Comparison of ENCODE assay signal across 6 cellular contexts in genomic region chr5:177304392-177305119, GRCh38. TPM values are rescaled to one million over a fixed set of nuclear protein-coding genes. Genes with fewer than 3 reads are reported as not detected.
DNase-seq lines count a peak whose midpoint lies in the region; ATAC-seq and TF ChIP-seq lines count a peak whose summit lies in the region.

No MANE protein-coding gene starts in this region.

- H3K27me3 ChIP-seq in smooth muscle cell (ENCODE audit: low read depth) = no peaks in the 10 kb centered on the region

- H3K4me3 Mint-ChIP-seq in effector memory CD8-positive, alpha-beta T cell = peak overlapping the region; percentile 92 to 94

- H3K4me2 ChIP-seq in smooth muscle cell = peak overlapping the region; percentile 100

- peak overlapping the region; percentile 100 for H3K4me3 ChIP-seq in smooth muscle cell

- H3F3A ChIP-seq in smooth muscle cell (ENCODE audit: low read depth) = peaks cover 16% of the 10 kb centered on the region

- peak overlapping the region; percentile 97 for H3K9ac ChIP-seq in smooth muscle cell (ENCODE audit: low read depth)

- peak overlapping the region; percentile 92 to 97 for H3K27ac Mint-ChIP-seq in effector memory CD8-positive, alpha-beta T cell

- DNase-seq in stimulated activated naive CD4-positive, alpha-beta T cell treated with Interleukin-2 at 50 U/mL for 16 hours (lab: John Stamatoyannopoulos, UW) = peak; percentile 20
- no peak for DNase-seq in stimulated activated naive CD4-positive, alpha-beta T cell (lab: John Stamatoyannopoulos, UW)
- no peak for DNase-seq in effector memory CD8-positive, alpha-beta T cell
- no peak for DNase-seq in smooth muscle cell (lab: John Stamatoyannopoulos, UW; ENCODE audit: unreplicated experiment)

- ATAC-seq in effector memory CD8-positive, alpha-beta T cell (replicated peaks) = no peak
- ATAC-seq in GM21619 (IDR thresholded peaks at IDR 0.05; ENCODE audit: unreplicated experiment) = no peak
- ATAC-seq in GM19397 (IDR thresholded peaks at IDR 0.05; ENCODE audit: unreplicated experiment) = no peak

- no peak for TF ChIP-seq CTCF in smooth muscle cell (IDR thresholded peaks at IDR 0.05; ENCODE audit: borderline replicate concordance, insufficient read depth, poor library complexity, severe bottlenecking)

- no peak overlapping the region for H2AFZ ChIP-seq in smooth muscle cell (ENCODE audit: low read depth)

- H3K4me1 ChIP-seq in smooth muscle cell (ENCODE audit: low read depth) = peaks cover 12% of the 10 kb centered on the region

- peaks cover 30% of the 10 kb centered on the region for H3K79me2 ChIP-seq in smooth muscle cell (ENCODE audit: low read depth)

- H3K27me3 Mint-ChIP-seq in effector memory CD8-positive, alpha-beta T cell = no peaks in the 10 kb centered on the region

- no peaks in the 10 kb centered on the region for H3K36me3 ChIP-seq in smooth muscle cell (ENCODE audit: low read depth)

- no peaks in the 10 kb centered on the region for H3K9me3 ChIP-seq in smooth muscle cell (replicated peaks; ENCODE audit: low read depth)

- peak overlapping the region; percentile 96 for H3K27ac ChIP-seq in smooth muscle cell (ENCODE audit: low read depth)

- peaks cover 62 to 64% of the 10 kb centered on the region in 2 donors for H3K4me1 Mint-ChIP-seq in effector memory CD8-positive, alpha-beta T cell (ENCODE audit: low read depth in 2 of 2)

- peaks cover 17% of the 10 kb centered on the region for H4K20me1 ChIP-seq in smooth muscle cell (ENCODE audit: low read depth)

- WGBS in smooth muscle cell (ENCODE audit: low lambda C conversion rate) = 59% methylated on average over 19 of the region's 19 CpGs

- no peaks in the 10 kb centered on the region for H3K9me3 Mint-ChIP-seq in effector memory CD8-positive, alpha-beta T cell

- H3K36me3 Mint-ChIP-seq in effector memory CD8-positive, alpha-beta T cell (ENCODE audit: insufficient read depth) = peaks cover 67% of the 10 kb centered on the region

RNA-seq across cellular contexts. Expression of gene PRELID1, which starts 1.0 kb away (rescaled TPM):
- total RNA-seq in smooth muscle cell = 132 and 197 TPM in 2 replicates
- polyA plus RNA-seq in smooth muscle cell = 264 and 268 TPM in 2 replicates

RNA-seq across cellular contexts. Expression of gene RAB24, which starts 1.0 kb away (rescaled TPM):
- total RNA-seq in smooth muscle cell = 15.3 and 41.8 TPM in 2 replicates
- polyA plus RNA-seq in smooth muscle cell = 46.4 and 49.5 TPM in 2 replicates

RNA-seq across cellular contexts. Expression of gene MXD3, which starts 7.1 kb away (rescaled TPM):
- total RNA-seq in smooth muscle cell = 8.6 and 16.9 TPM in 2 replicates
- 14.9 and 15.6 TPM in 2 replicates for polyA plus RNA-seq in smooth muscle cell

RNA-seq across cellular contexts. Expression of gene LMAN2, which starts 46.9 kb away (rescaled TPM):
- total RNA-seq in smooth muscle cell = 178 and 241 TPM in 2 replicates
- 236 and 253 TPM in 2 replicates for polyA plus RNA-seq in smooth muscle cell

RNA-seq across cellular contexts. Expression of gene RGS14, which starts 53.2 kb away (rescaled TPM):
- total RNA-seq in smooth muscle cell = 6.0 and 38.5 TPM in 2 replicates
- 23.3 and 23.8 TPM in 2 replicates for polyA plus RNA-seq in smooth muscle cell
